In genomic region chr7:10588084-10588483, GRCh38 we compare ENCODE assay signal across 33 cellular contexts.
"Had no signal": no experiment of that assay in that cellular context is flagged by ENCODE, and none has a peak within 500 bp of the region (broad histone marks: within the 10 kb centered on the region; RNA-seq: fewer than 3 reads in every experiment).

No MANE protein-coding gene starts in this region.

- FAIRE-seq: astrocyte, endometrium, endothelial cell of umbilical vein had no signal

- DNase-seq: activated CD4-positive, alpha-beta memory T cell treated with anti-CD3 and anti-CD28 coated beads for 36 hours; activated CD4-positive, alpha-beta T cell treated with anti-CD3 and anti-CD28 coated beads for 36 hours; activated CD4-positive, alpha-beta T cell treated with anti-CD3 and anti-CD28 coated beads, Interleukin-2, amount 10 ng/mL, durations not matched to agents 24 days and 14 days; activated CD4-positive, CD25-positive, alpha-beta regulatory T cell; activated CD4-positive, CD25-positive, alpha-beta regulatory T cell treated with anti-CD3 and anti-CD28 coated beads, Interleukin-2, amount 50 U/mL, for 72 hours; activated CD8-positive, alpha-beta memory T cell treated with anti-CD3 and anti-CD28 coated beads, Interleukin-2, amount 10 ng/mL, durations not matched to agents 7 days and 5 days; activated CD8-positive, alpha-beta memory T cell treated with anti-CD3 and anti-CD28 coated beads, Interleukin-2, amount 50 U/mL, for 4 hours; activated CD8-positive, alpha-beta T cell treated with anti-CD3 and anti-CD28 coated beads, Interleukin-2, amount 10 ng/mL, durations not matched to agents 7 days and 5 days; activated effector memory CD4-positive, alpha-beta T cell treated with anti-CD3 and anti-CD28 coated beads, Interleukin-2, amount 50 U/mL, for 16 hours; activated naive CD4-positive, alpha-beta T cell treated with anti-CD3 and anti-CD28 coated beads for 36 hours; activated naive CD8-positive, alpha-beta T cell treated with anti-CD3 and anti-CD28 coated beads for 36 hours; activated naive CD8-positive, alpha-beta T cell treated with anti-CD3 and anti-CD28 coated beads, Interleukin-2, amount 50 U/mL, for 24 hours; activated T-cell treated with anti-CD3 and anti-CD28 coated beads, Interleukin-2, amount 50 U/mL, for 1 hour; activated T-cell treated with anti-CD3 and anti-CD28 coated beads, Interleukin-2, amount 50 U/mL, for 48 hours; adrenal gland; amygdala; brain microvascular endothelial cell; central memory CD4-positive, alpha-beta T cell; cerebellar nuclear complex; colonic mucosa; effector CD8-positive, alpha-beta T cell; erythroblast; head of caudate nucleus; hippocampal formation; T-helper 2 cell had no signal

- H3K36me3 ChIP-seq: adrenal gland, brain microvascular endothelial cell, cardiac muscle cell, colonic mucosa, esophagus muscularis mucosa had no signal

- H3K4me3 ChIP-seq: adrenal gland, cardiac muscle cell, colonic mucosa, esophagus muscularis mucosa had no signal

- H3K27me3 Mint-ChIP-seq: activated CD4-positive, alpha-beta memory T cell treated with anti-CD3 and anti-CD28 coated beads for 36 hours; activated CD4-positive, alpha-beta T cell treated with anti-CD3 and anti-CD28 coated beads for 36 hours; activated CD4-positive, alpha-beta T cell treated with anti-CD3 and anti-CD28 coated beads, Interleukin-2, amount 10 ng/mL, durations not matched to agents 24 days and 14 days; activated CD8-positive, alpha-beta memory T cell treated with anti-CD3 and anti-CD28 coated beads, Interleukin-2, amount 10 ng/mL, durations not matched to agents 7 days and 5 days; activated naive CD4-positive, alpha-beta T cell treated with anti-CD3 and anti-CD28 coated beads, Interleukin-2, amount 50 U/mL, for 24 hours; activated naive CD8-positive, alpha-beta T cell treated with anti-CD3 and anti-CD28 coated beads for 36 hours; activated naive CD8-positive, alpha-beta T cell treated with anti-CD3 and anti-CD28 coated beads, Interleukin-2, amount 50 U/mL, for 24 hours had no signal

- H3K4me1 ChIP-seq: adrenal gland, colonic mucosa, esophagus muscularis mucosa had no signal

- H3K4me1 Mint-ChIP-seq: activated CD4-positive, alpha-beta T cell treated with anti-CD3 and anti-CD28 coated beads for 36 hours; activated CD4-positive, alpha-beta T cell treated with anti-CD3 and anti-CD28 coated beads, Interleukin-2, amount 10 ng/mL, durations not matched to agents 24 days and 14 days; activated CD8-positive, alpha-beta memory T cell treated with anti-CD3 and anti-CD28 coated beads, Interleukin-2, amount 10 ng/mL, durations not matched to agents 7 days and 5 days; activated naive CD4-positive, alpha-beta T cell treated with anti-CD3 and anti-CD28 coated beads, Interleukin-2, amount 50 U/mL, for 24 hours; activated naive CD8-positive, alpha-beta T cell treated with anti-CD3 and anti-CD28 coated beads for 36 hours; activated naive CD8-positive, alpha-beta T cell treated with anti-CD3 and anti-CD28 coated beads, Interleukin-2, amount 50 U/mL, for 24 hours had no signal

- H3K27ac ChIP-seq: adrenal gland, brain microvascular endothelial cell, cardiac muscle cell, colonic mucosa, esophagus muscularis mucosa had no signal

- H3K9me3 Mint-ChIP-seq: activated CD4-positive, alpha-beta memory T cell treated with anti-CD3 and anti-CD28 coated beads for 36 hours; activated CD4-positive, alpha-beta T cell treated with anti-CD3 and anti-CD28 coated beads, Interleukin-2, amount 10 ng/mL, durations not matched to agents 24 days and 14 days; activated naive CD4-positive, alpha-beta T cell treated with anti-CD3 and anti-CD28 coated beads for 36 hours; activated naive CD8-positive, alpha-beta T cell treated with anti-CD3 and anti-CD28 coated beads for 36 hours; activated naive CD8-positive, alpha-beta T cell treated with anti-CD3 and anti-CD28 coated beads, Interleukin-2, amount 50 U/mL, for 24 hours; activated T-helper 1 cell treated with anti-CD3 and anti-CD28 coated beads, Interleukin-12 subunit alpha, Interleukin-12 subunit beta, Interleukin-2, Interleukin-4 antibody, amounts not matched to agents 30 ng/mL and 10 ng/mL and 1 ng/mL, durations not matched to agents 14 hours and 24 hours and 36 hours; activated T-helper 2 cell treated with anti-CD3 and anti-CD28 coated beads, Interferon-gamma antibody, Interleukin-2, Interleukin-4, amounts not matched to agents 10 μg/mL and 5 μg/mL and 100 μg/mL, durations not matched to agents 14 hours and 24 hours and 36 hours had no signal

- ATAC-seq: activated CD4-positive, alpha-beta T cell treated with anti-CD3 and anti-CD28 coated beads for 36 hours; activated CD8-positive, alpha-beta memory T cell treated with anti-CD3 and anti-CD28 coated beads, Interleukin-2, amount 10 ng/mL, durations not matched to agents 7 days and 5 days; activated CD8-positive, alpha-beta T cell treated with anti-CD3 and anti-CD28 coated beads, Interleukin-2, amount 10 ng/mL, durations not matched to agents 7 days and 5 days; activated naive CD8-positive, alpha-beta T cell treated with anti-CD3 and anti-CD28 coated beads, Interleukin-2, amount 50 U/mL, for 24 hours had no signal

- H3K36me3 Mint-ChIP-seq: activated CD4-positive, alpha-beta memory T cell treated with anti-CD3 and anti-CD28 coated beads for 36 hours; activated CD8-positive, alpha-beta memory T cell treated with anti-CD3 and anti-CD28 coated beads, Interleukin-2, amount 10 ng/mL, durations not matched to agents 7 days and 5 days; activated naive CD4-positive, alpha-beta T cell treated with anti-CD3 and anti-CD28 coated beads, Interleukin-2, amount 50 U/mL, for 24 hours; activated naive CD8-positive, alpha-beta T cell treated with anti-CD3 and anti-CD28 coated beads for 36 hours had no signal

- H3K27me3 ChIP-seq: adrenal gland, brain microvascular endothelial cell, cardiac muscle cell, colonic mucosa, esophagus muscularis mucosa had no signal

- H3K27ac Mint-ChIP-seq: activated CD4-positive, alpha-beta memory T cell treated with anti-CD3 and anti-CD28 coated beads for 36 hours; activated CD4-positive, alpha-beta T cell treated with anti-CD3 and anti-CD28 coated beads for 36 hours; activated CD4-positive, alpha-beta T cell treated with anti-CD3 and anti-CD28 coated beads, Interleukin-2, amount 10 ng/mL, durations not matched to agents 24 days and 14 days; activated CD8-positive, alpha-beta memory T cell treated with anti-CD3 and anti-CD28 coated beads, Interleukin-2, amount 10 ng/mL, durations not matched to agents 7 days and 5 days; activated CD8-positive, alpha-beta T cell treated with anti-CD3 and anti-CD28 coated beads, Interleukin-2, amount 10 ng/mL, durations not matched to agents 7 days and 5 days; activated naive CD4-positive, alpha-beta T cell treated with anti-CD3 and anti-CD28 coated beads for 36 hours; activated naive CD4-positive, alpha-beta T cell treated with anti-CD3 and anti-CD28 coated beads, Interleukin-2, amount 50 U/mL, for 24 hours; activated naive CD8-positive, alpha-beta T cell treated with anti-CD3 and anti-CD28 coated beads for 36 hours; activated naive CD8-positive, alpha-beta T cell treated with anti-CD3 and anti-CD28 coated beads, Interleukin-2, amount 50 U/mL, for 24 hours; activated T-helper 1 cell treated with anti-CD3 and anti-CD28 coated beads, Interleukin-12 subunit alpha, Interleukin-12 subunit beta, Interleukin-2, Interleukin-4 antibody, amounts not matched to agents 30 ng/mL and 10 ng/mL and 1 ng/mL, durations not matched to agents 14 hours and 24 hours and 36 hours; activated T-helper 2 cell treated with anti-CD3 and anti-CD28 coated beads, Interferon-gamma antibody, Interleukin-2, Interleukin-4, amounts not matched to agents 10 μg/mL and 5 μg/mL and 100 μg/mL, durations not matched to agents 14 hours and 24 hours and 36 hours had no signal

- H3K4me3 Mint-ChIP-seq: activated CD4-positive, alpha-beta memory T cell treated with anti-CD3 and anti-CD28 coated beads for 36 hours; activated CD4-positive, alpha-beta T cell treated with anti-CD3 and anti-CD28 coated beads for 36 hours; activated CD4-positive, alpha-beta T cell treated with anti-CD3 and anti-CD28 coated beads, Interleukin-2, amount 10 ng/mL, durations not matched to agents 24 days and 14 days; activated CD8-positive, alpha-beta memory T cell treated with anti-CD3 and anti-CD28 coated beads, Interleukin-2, amount 10 ng/mL, durations not matched to agents 7 days and 5 days; activated CD8-positive, alpha-beta T cell treated with anti-CD3 and anti-CD28 coated beads, Interleukin-2, amount 10 ng/mL, durations not matched to agents 7 days and 5 days; activated naive CD4-positive, alpha-beta T cell treated with anti-CD3 and anti-CD28 coated beads for 36 hours; activated naive CD4-positive, alpha-beta T cell treated with anti-CD3 and anti-CD28 coated beads, Interleukin-2, amount 50 U/mL, for 24 hours; activated naive CD8-positive, alpha-beta T cell treated with anti-CD3 and anti-CD28 coated beads for 36 hours; activated naive CD8-positive, alpha-beta T cell treated with anti-CD3 and anti-CD28 coated beads, Interleukin-2, amount 50 U/mL, for 24 hours; activated T-helper 1 cell treated with anti-CD3 and anti-CD28 coated beads, Interleukin-12 subunit alpha, Interleukin-12 subunit beta, Interleukin-2, Interleukin-4 antibody, amounts not matched to agents 30 ng/mL and 10 ng/mL and 1 ng/mL, durations not matched to agents 14 hours and 24 hours and 36 hours had no signal
